ENCODE assay signal across 8 cellular contexts in genomic region chr6:143451531-143451930, GRCh38. TPM values are rescaled to one million over a fixed set of nuclear protein-coding genes. Genes with fewer than 3 reads are reported as not detected.
DNase-seq lines count a peak whose midpoint lies in the region; ATAC-seq and TF ChIP-seq lines count a peak whose summit lies in the region.

No MANE protein-coding gene starts in this region.

- H3K9me3 Mint-ChIP-seq in T-helper 1 cell treated with Interleukin-12 subunit alpha and Interleukin-12 subunit beta and Interleukin-4 antibody, amounts not matched to agents 30 μg/mL and 1 μg/mL, for 36 hours, result no peaks in the 10 kb centered on the region

- no peak for TF ChIP-seq EP300 in stomach (IDR thresholded peaks at IDR 0.05)

- peak overlapping the region; percentile 99 for H3K4me3 Mint-ChIP-seq in T-helper 1 cell treated with Interleukin-12 subunit alpha and Interleukin-12 subunit beta and Interleukin-4 antibody, amounts not matched to agents 30 μg/mL and 1 μg/mL, for 36 hours

- H3K9me3 ChIP-seq in WERI-Rb-1 (ENCODE audit: severe bottlenecking), result no peaks in the 10 kb centered on the region
- H3K9me3 ChIP-seq in right cardiac atrium (ENCODE audit: control insufficient read depth, low read length), result no peaks in the 10 kb centered on the region
- no peaks in the 10 kb centered on the region for H3K9me3 ChIP-seq in stomach

- peaks cover 4% of the 10 kb centered on the region for H3K36me3 Mint-ChIP-seq in T-helper 1 cell treated with Interleukin-12 subunit alpha and Interleukin-12 subunit beta and Interleukin-4 antibody, amounts not matched to agents 30 μg/mL and 1 μg/mL, for 36 hours (ENCODE audit: low read depth)

- H3K4me3 ChIP-seq in WERI-Rb-1 (ENCODE audit: low read depth, low read length) (peak overlapping the region; percentile 77), right cardiac atrium (ENCODE audit: low read length) (peak overlapping the region; percentile 93), stomach (peak overlapping the region; percentile 63 to 94 (median 80))

- peaks cover 2% of the 10 kb centered on the region for H3K4me1 ChIP-seq in right cardiac atrium (ENCODE audit: control insufficient read depth, insufficient read depth, low read length)
- peaks cover 13 to 48% (median 30%) of the 10 kb centered on the region in 4 donors for H3K4me1 ChIP-seq in stomach

- H3K27ac ChIP-seq in WERI-Rb-1 (no peak overlapping the region), right cardiac atrium (ENCODE audit: low read length) (no peak overlapping the region), stomach (peak overlapping the region in 4 of 5 donors; percentile 75 to 87 (median 83))

- peak overlapping the region; percentile 100 for H3K27ac Mint-ChIP-seq in T-helper 1 cell treated with Interleukin-12 subunit alpha and Interleukin-12 subunit beta and Interleukin-4 antibody, amounts not matched to agents 30 μg/mL and 1 μg/mL, for 36 hours

- 35% methylated on average over 4 of the region's 4 CpGs for WGBS in right cardiac atrium
- WGBS in stomach, 5 donors, result 18 to 29% (median 23%) methylated on average over 4 of the region's 4 CpGs

- TF ChIP-seq POLR2A in stomach (IDR thresholded peaks at IDR 0.05), result no peak

- H3K27me3 ChIP-seq in WERI-Rb-1 (ENCODE audit: insufficient read depth, low read depth, severe bottlenecking), result no peaks in the 10 kb centered on the region
- H3K27me3 ChIP-seq in right cardiac atrium (ENCODE audit: control insufficient read depth, insufficient read depth), result no peaks in the 10 kb centered on the region
- H3K27me3 ChIP-seq in stomach, result no peaks in the 10 kb centered on the region

- H3K27me3 Mint-ChIP-seq in T-helper 1 cell treated with Interleukin-12 subunit alpha and Interleukin-12 subunit beta and Interleukin-4 antibody, amounts not matched to agents 30 μg/mL and 1 μg/mL, for 36 hours (ENCODE audit: low read depth), result no peaks in the 10 kb centered on the region

- no peak for DNase-seq in T-helper 1 cell
- DNase-seq in WERI-Rb-1, result no peak
- DNase-seq in right cardiac atrium, result no peak
- no peak for DNase-seq in stomach
- DNase-seq in NCI-H1930 (lab: John Stamatoyannopoulos, UW), result no peak
- DNase-seq in NCI-H2081 (lab: John Stamatoyannopoulos, UW), result no peak

- TF ChIP-seq CTCF in WERI-Rb-1 (IDR thresholded peaks at IDR 0.05; ENCODE audit: low read depth, low read length) (no peak), stomach (IDR thresholded peaks at IDR 0.05) (no peak)

- intact Hi-C loops in right cardiac atrium (cut with DNase I), result no loop called here
- intact Hi-C loops in stomach (cut with DNase I; ENCODE audit: low total_unique reads), result no loop called here

- H3K36me3 ChIP-seq in WERI-Rb-1 (peaks cover 3% of the 10 kb centered on the region; the same call in 1 of the 2 replicates), stomach (peaks cover 0 to 8% (median 2%) of the 10 kb centered on the region in 4 donors)

- H3K4me1 Mint-ChIP-seq in T-helper 1 cell treated with Interleukin-12 subunit alpha and Interleukin-12 subunit beta and Interleukin-4 antibody, amounts not matched to agents 30 μg/mL and 1 μg/mL, for 36 hours (ENCODE audit: low read depth), result peaks cover 24% of the 10 kb centered on the region

- ATAC-seq in right cardiac atrium (no peak), HG03097 (IDR thresholded peaks at IDR 0.05; ENCODE audit: low FRiP score, unreplicated experiment) (no peak)

RNA-seq across cellular contexts. Expression of gene PEX3, which starts 0.9 kb away (rescaled TPM):
- total RNA-seq in right cardiac atrium, result 10 to 100 TPM; 17.0 to 22.0 (median 20.4) TPM
- polyA plus RNA-seq in right cardiac atrium, result 11.9 TPM
- total RNA-seq in stomach, result 10 to 100 TPM in 2 of 5 donors, 1 to 10 TPM in 2, under 1 TPM in 1; 0.58 to 32.3 (median 8.9) TPM
- 10 to 100 TPM in 1 of 3 donors, 1 to 10 TPM in 2; 7.1 to 11.5 (median 9.3) TPM for polyA plus RNA-seq in stomach

RNA-seq across cellular contexts. Expression of gene ADAT2, which starts 1.0 kb away (rescaled TPM):
- 1 to 10 TPM; 1.5 to 3.8 (median 2.1) TPM for total RNA-seq in right cardiac atrium
- 1.6 TPM for polyA plus RNA-seq in right cardiac atrium
- 10 to 100 TPM in 1 of 5 donors, 1 to 10 TPM in 3, not detected in 1; 3.1 to 20.0 (median 8.9) TPM for total RNA-seq in stomach
- polyA plus RNA-seq in stomach, result 1 to 10 TPM; 1.1 to 6.8 (median 2.5) TPM

RNA-seq across cellular contexts. Expression of gene FUCA2, which starts 60.0 kb away (rescaled TPM):
- 10 to 100 TPM; 32.2 to 44.0 (median 38.7) TPM for total RNA-seq in right cardiac atrium
- polyA plus RNA-seq in right cardiac atrium, result 25.1 TPM
- 10 to 100 TPM; 12.9 to 53.8 (median 26.8) TPM for total RNA-seq in stomach
- 10 to 100 TPM; 18.2 to 26.1 (median 25.2) TPM for polyA plus RNA-seq in stomach

Comparison
In these comparisons a context has a peak if more than half of its experiments do, and no peak if none do; other contexts are left out.
1. H3K27ac ChIP-seq: peak in stomach (4 of 5); none in WERI-Rb-1 (single experiment) and right cardiac atrium (single experiment).
2. Peak in every context shown above with its lines, with median percentiles within 50 percentile points of each other: H3K4me3 ChIP-seq.